ENCODE assay signal across 8 cellular contexts in the genomic region with DNA sequence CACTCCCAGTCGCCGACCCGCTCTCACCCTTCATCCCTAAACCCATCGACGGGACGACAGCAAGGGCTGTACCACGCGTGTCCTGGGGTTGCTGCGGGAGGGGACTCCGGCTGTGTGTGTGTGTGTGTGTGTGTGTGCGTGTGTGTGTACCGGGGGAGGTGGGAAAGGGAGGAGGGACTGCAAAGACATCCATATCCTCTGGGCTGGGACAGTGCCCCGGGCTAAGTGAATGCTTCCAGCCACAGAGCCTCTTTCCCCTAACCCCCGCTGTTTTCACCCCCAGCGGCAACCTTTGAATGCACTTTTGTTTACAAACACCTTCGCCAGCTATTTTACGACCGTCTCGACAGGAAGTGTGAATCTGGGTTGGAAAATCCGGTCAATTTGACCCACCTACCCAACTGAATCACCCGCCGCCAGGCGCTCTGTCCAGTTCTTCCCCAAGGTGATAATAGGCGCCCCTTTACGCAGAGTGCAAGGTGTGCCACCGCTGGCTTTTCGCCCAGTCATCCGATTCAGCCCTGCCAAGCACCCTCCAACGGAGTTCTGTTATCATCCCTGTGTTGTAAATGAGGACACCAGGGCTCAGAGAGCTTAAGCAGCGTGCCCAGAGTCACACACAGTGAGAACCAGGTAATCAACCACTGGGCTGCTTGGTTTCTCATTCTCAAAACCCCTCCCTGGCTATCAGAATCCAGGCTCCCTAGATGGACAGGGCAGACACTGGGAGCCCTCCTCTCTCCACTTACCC. TPM values are rescaled to one million over a fixed set of nuclear protein-coding genes. Genes with fewer than 3 reads are reported as not detected.
A peak's percentile ranks its signal among the peaks of the same experiment; 100 is the strongest.
DNase-seq lines count a peak whose midpoint lies in the region; ATAC-seq, FAIRE-seq and TF ChIP-seq lines count a peak whose summit lies in the region.

No MANE protein-coding gene starts in this region.

- intact Hi-C loops in natural killer cell (cut with micrococcal nuclease), result loop anchor here (5.0 kb wide), 1 partner anchor 163 kb away; no protein-coding TSS in a partner anchor

- peak overlapping the region; percentile 71 to 87 for H3K4me3 Mint-ChIP-seq in activated T-cell treated with anti-CD3 and anti-CD28 coated beads, Interleukin-2, amount 50 U/mL, for 72 hours
- peak overlapping the region; percentile 85 for H3K4me3 Mint-ChIP-seq in natural killer cell

- no peak for DNase-seq in activated T-cell treated with anti-CD3 and anti-CD28 coated beads, Interleukin-2, amount 50 U/mL, for 72 hours
- no peak for DNase-seq in activated T-cell treated with anti-CD3 and anti-CD28 coated beads, Interleukin-2, amount 50 U/mL, for 48 hours
- peak; percentile 38 for DNase-seq in RCC 7860 (ENCODE audit: low spot score)
- DNase-seq in epithelial cell of proximal tubule (ENCODE audit: low read depth), result no peak
- DNase-seq in natural killer cell, result no peak
- no peak for DNase-seq in middle frontal gyrus (ENCODE audit: extremely low spot score, low spot score)
- DNase-seq in NCI-H1930 (lab: John Stamatoyannopoulos, UW), result no peak

- H3K9me3 Mint-ChIP-seq in activated T-cell treated with anti-CD3 and anti-CD28 coated beads, Interleukin-2, amount 50 U/mL, for 72 hours, result no peaks in the 10 kb centered on the region
- no peaks in the 10 kb centered on the region for H3K9me3 Mint-ChIP-seq in natural killer cell

- TF ChIP-seq CTCF in epithelial cell of proximal tubule (conservative IDR thresholded peaks at IDR 0.05; ENCODE audit: low read depth, low read length), result no peak
- no peak for TF ChIP-seq CTCF in natural killer cell (IDR thresholded peaks at IDR 0.05)

- H3K4me3 ChIP-seq in epithelial cell of proximal tubule (ENCODE audit: low read depth, low read length), result peak overlapping the region; percentile 65

- peaks cover 26% of the 10 kb centered on the region for H3K4me1 Mint-ChIP-seq in activated T-cell treated with anti-CD3 and anti-CD28 coated beads, Interleukin-2, amount 50 U/mL, for 72 hours (ENCODE audit: low read depth)
- peaks cover 0 to 12% of the 10 kb centered on the region in 2 donors for H3K4me1 Mint-ChIP-seq in natural killer cell

- peaks cover 0 to 1% of the 10 kb centered on the region in 2 donors for H3K36me3 Mint-ChIP-seq in activated T-cell treated with anti-CD3 and anti-CD28 coated beads, Interleukin-2, amount 50 U/mL, for 72 hours (ENCODE audit: insufficient read depth in 2 of 2)
- H3K36me3 Mint-ChIP-seq in natural killer cell, result no peaks in the 10 kb centered on the region

- H3K27ac Mint-ChIP-seq in activated T-cell treated with anti-CD3 and anti-CD28 coated beads, Interleukin-2, amount 50 U/mL, for 72 hours, result no peak overlapping the region
- H3K27ac Mint-ChIP-seq in natural killer cell, result no peak overlapping the region

- FAIRE-seq in RCC 7860 (lab: Jason Lieb, UNC), result no peak

- no peak for ATAC-seq in activated T-cell treated with anti-CD3 and anti-CD28 coated beads, Interleukin-2, amount 50 U/mL, for 72 hours (replicated peaks in 1 of 2)
- ATAC-seq in natural killer cell (no peak), HG02798 (IDR thresholded peaks at IDR 0.05; ENCODE audit: poor library complexity, unreplicated experiment) (no peak)

- H3K27me3 Mint-ChIP-seq in activated T-cell treated with anti-CD3 and anti-CD28 coated beads, Interleukin-2, amount 50 U/mL, for 72 hours (ENCODE audit: low read depth), result peaks cover 57% of the 10 kb centered on the region
- H3K27me3 Mint-ChIP-seq in natural killer cell (ENCODE audit: low read depth in 2 of 2), result peaks cover 30 to 43% of the 10 kb centered on the region in 2 donors

RNA-seq across cellular contexts. Expression of a gene that starts 0.7 kb away (rescaled TPM):
- total RNA-seq in activated T-cell treated with anti-CD3 and anti-CD28 coated beads, Interleukin-2, amount 50 U/mL, for 72 hours, result under 1 TPM in 1 of 2 donors, not detected in 1; 0.07 TPM
- total RNA-seq in epithelial cell of proximal tubule, result 98.7 and 109 TPM in 2 replicates
- total RNA-seq in natural killer cell, result not detected

Comparison
In these comparisons a context has a peak if more than half of its experiments do, and no peak if none do; other contexts are left out.
1. RNA of a gene that starts 0.7 kb away (total RNA-seq): 98.7 to 109 TPM in epithelial cell of proximal tubule; 0.07 TPM in activated T-cell treated with anti-CD3 and anti-CD28 coated beads, Interleukin-2, amount 50 U/mL, for 72 hours and not detected in natural killer cell; every median in the first group is over 10 times any median in the second.